In the genomic region with DNA sequence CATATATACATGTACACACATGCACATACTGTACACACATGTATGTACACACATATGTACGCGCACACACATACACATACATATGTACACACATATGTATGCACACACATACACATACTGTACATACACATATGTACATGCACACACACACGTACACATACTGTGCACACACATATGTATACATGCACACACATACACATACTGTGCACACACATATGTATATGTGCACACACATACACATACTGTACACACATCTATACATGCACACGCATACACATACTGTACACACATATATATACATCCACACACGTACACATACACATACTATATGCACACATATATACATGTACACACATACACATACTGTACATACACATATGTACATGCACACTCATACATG, we compare ENCODE assay signal across 20 cellular contexts.
DNase-seq lines count a peak whose midpoint lies in the region; ATAC-seq, FAIRE-seq and TF ChIP-seq lines count a peak whose summit lies in the region.
"Had no signal": no experiment of that assay in that cellular context is flagged by ENCODE, and none has a peak within 500 bp of the region (broad histone marks: within the 10 kb centered on the region; RNA-seq: fewer than 3 reads in every experiment).

No MANE protein-coding gene starts in this region.

- intact Hi-C loops in body of pancreas (cut with DNase I) (no loop called here), pancreas (cut with DNase I) (loop anchor here in 1 of 3 donors (10.0 kb wide), 1 partner anchor 101 kb away; no protein-coding TSS in a partner anchor)

- no peak for TF ChIP-seq POLR2A in body of pancreas (IDR thresholded peaks at IDR 0.05)

- H3K4me3 ChIP-seq in HEK293 (ENCODE audit: low read depth, low read length) (no peak overlapping the region), body of pancreas (no peak overlapping the region), pancreas (no peak overlapping the region)
- H3K4me3 ChIP-seq: A549 had no signal

- H3K4me1 ChIP-seq in HEK293 (ENCODE audit: control insufficient read depth, insufficient read depth, low read length) (no peaks in the 10 kb centered on the region), body of pancreas (peaks cover 55% of the 10 kb centered on the region), pancreas (peaks cover 19 to 38% (median 36%) of the 10 kb centered on the region in 3 donors)
- H3K4me1 ChIP-seq: BE2C had no signal

- CTCF ChIA-PET in HEK293 (lab: Yijun Ruan, JAX): no interaction called here

- no peak for FAIRE-seq in pancreas (lab: Jason Lieb, UNC)
- no peak for FAIRE-seq in D721Med (lab: Jason Lieb, UNC)

- DNase-seq in body of pancreas (no peak), pancreas (no peak), D721Med (ENCODE audit: insufficient read length, low spot score) (no peak), nucleus accumbens (lab: John Stamatoyannopoulos, UW) (no peak)
- DNase-seq: BE2C; CD4-positive, alpha-beta memory T cell; DMS153; DMS79 treated with DMSO at 0.1 percent for 48 hours; EL; GOT3; H9; IMR-90; KG1 had no signal

- POLR2A ChIA-PET in HEK293 (lab: Yijun Ruan, JAX): no interaction called here

- H3K27me3 ChIP-seq in body of pancreas: no peaks in the 10 kb centered on the region
- H3K27me3 ChIP-seq in pancreas: no peaks in the 10 kb centered on the region
- H3K27me3 ChIP-seq: BE2C had no signal

- H3K27ac ChIP-seq in HEK293 (ENCODE audit: extremely low read depth, low read depth, low read length): no peak overlapping the region
- peak overlapping the region; percentile 76 for H3K27ac ChIP-seq in VCaP
- peak overlapping the region in 3 of 4 donors; percentile 32 to 48 (median 35) for H3K27ac ChIP-seq in body of pancreas
- H3K27ac ChIP-seq in pancreas: peak overlapping the region in 3 of 4 donors; percentile 6 to 69 (median 44)
- H3K27ac ChIP-seq: C4-2B, HL-60 had no signal

- H3K9me3 ChIP-seq in HEK293 (ENCODE audit: control insufficient read depth, insufficient read depth, low read depth, low read length) (no peaks in the 10 kb centered on the region), body of pancreas (no peaks in the 10 kb centered on the region), pancreas (no peaks in the 10 kb centered on the region)
- H3K9me3 ChIP-seq: A549, BE2C had no signal

- no peak for ATAC-seq in body of pancreas
- no peak for ATAC-seq in pancreas
- no peak for ATAC-seq in HG02885 (IDR thresholded peaks at IDR 0.05; ENCODE audit: poor library complexity, unreplicated experiment)
- ATAC-seq in HG03159 (IDR thresholded peaks at IDR 0.05; ENCODE audit: unreplicated experiment): no peak
- ATAC-seq: A549 had no signal

- 66 to 80% methylated on average over 5 of the region's 5 CpGs for WGBS in body of pancreas, 2 donors
- 68 to 74% methylated on average over 5 of the region's 5 CpGs for WGBS in pancreas, 2 donors

- TF ChIP-seq CTCF in HEK293 (tag by site-specific recombination; IDR thresholded peaks at IDR 0.05) (no peak), VCaP (conservative IDR thresholded peaks at IDR 0.05) (no peak), body of pancreas (IDR thresholded peaks at IDR 0.05) (peak in 1 of 7 experiments; percentile 10), pancreas (IDR thresholded peaks at IDR 0.05) (no peak), D721Med (IDR thresholded peaks at IDR 0.05; ENCODE audit: insufficient read depth, missing control alignments) (no peak)

- H3K36me3 ChIP-seq in HEK293 (ENCODE audit: control insufficient read depth in 2 of 2, insufficient read depth in 1 of 2, low read length in 2 of 2): no peaks in the 10 kb centered on the region
- no peaks in the 10 kb centered on the region for H3K36me3 ChIP-seq in body of pancreas (replicated peaks in 1 of 2; ENCODE audit: insufficient read depth in 1 of 2, low read depth in 2 of 2)
- no peaks in the 10 kb centered on the region for H3K36me3 ChIP-seq in pancreas
- H3K36me3 ChIP-seq: BE2C had no signal

TF ChIP-seq in HEK293, 187 proteins besides CTCF, POLR2A, EP300 and RAD21:
- TF ChIP-seq, protein P1, sequence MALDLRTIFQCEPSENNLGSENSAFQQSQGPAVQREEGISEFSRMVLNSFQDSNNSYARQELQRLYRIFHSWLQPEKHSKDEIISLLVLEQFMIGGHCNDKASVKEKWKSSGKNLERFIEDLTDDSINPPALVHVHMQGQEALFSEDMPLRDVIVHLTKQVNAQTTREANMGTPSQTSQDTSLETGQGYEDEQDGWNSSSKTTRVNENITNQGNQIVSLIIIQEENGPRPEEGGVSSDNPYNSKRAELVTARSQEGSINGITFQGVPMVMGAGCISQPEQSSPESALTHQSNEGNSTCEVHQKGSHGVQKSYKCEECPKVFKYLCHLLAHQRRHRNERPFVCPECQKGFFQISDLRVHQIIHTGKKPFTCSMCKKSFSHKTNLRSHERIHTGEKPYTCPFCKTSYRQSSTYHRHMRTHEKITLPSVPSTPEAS (tag by site-specific recombination; IDR thresholded peaks at IDR 0.05): peak; percentile 76
- TF ChIP-seq KLF1 (tag by site-specific recombination; IDR thresholded peaks at IDR 0.05): no peak
TF ChIP-seq in HEK293: peak in this region for 1.
